In genomic region chr7:27196287-27196739, GRCh38 we compare ENCODE assay signal across 1 cellular context.
TF ChIP-seq lines count a peak whose summit lies in the region.

No MANE protein-coding gene starts in this region.

TF ChIP-seq in GM23338, 12 proteins besides CTCF, POLR2A, EP300 and RAD21 (continued from another document):
- no peak for TF ChIP-seq ZNF462 (CRISPR knock-in tag; IDR thresholded peaks at IDR 0.05)
- TF ChIP-seq ETS1 (IDR thresholded peaks at IDR 0.05): no peak
- no peak for TF ChIP-seq CREB1 (CRISPR knock-in tag; IDR thresholded peaks at IDR 0.05; ENCODE audit: low read depth)
- TF ChIP-seq NANOG (IDR thresholded peaks at IDR 0.05; ENCODE audit: borderline replicate concordance): no peak
